Comparison of ENCODE assay signal across 17 cellular contexts in the genomic region with DNA sequence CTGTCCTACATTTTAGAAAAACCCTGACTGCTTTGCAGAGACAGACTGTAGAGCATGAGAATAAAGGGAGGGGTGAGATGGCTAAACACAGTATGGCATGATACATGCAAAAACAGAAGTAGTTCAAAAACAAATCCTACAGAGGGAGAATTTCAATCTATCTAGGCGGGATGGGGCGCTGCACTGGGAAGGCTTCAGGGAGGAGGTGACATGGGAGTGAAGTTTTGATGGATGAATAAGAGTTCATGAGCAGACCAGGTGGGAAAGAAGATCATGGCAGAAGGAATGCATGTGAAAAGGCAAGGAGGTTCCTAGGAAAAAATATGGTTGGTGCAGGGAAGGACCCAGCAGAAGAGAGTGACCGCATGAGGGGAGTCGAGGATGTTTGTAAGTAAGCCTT.
"Had no signal": no experiment of that assay in that cellular context is flagged by ENCODE, and none has a peak within 500 bp of the region (broad histone marks: within the 10 kb centered on the region; RNA-seq: fewer than 3 reads in every experiment).

No MANE protein-coding gene starts in this region.

- FAIRE-seq: TTC549 had no signal

- H3K4me3 ChIP-seq: body of pancreas, prostate gland, right atrium auricular region, thyroid gland had no signal

- H3K4me1 ChIP-seq: body of pancreas, prostate gland, right atrium auricular region, thyroid gland had no signal

- ATAC-seq: activated CD8-positive, alpha-beta memory T cell treated with anti-CD3 and anti-CD28 coated beads, Interleukin-2, amount 10 ng/mL, durations not matched to agents 7 days and 5 days; body of pancreas; effector memory CD8-positive, alpha-beta T cell; WTC11 had no signal

- H3K27ac ChIP-seq: body of pancreas, prostate gland, right atrium auricular region, thyroid gland had no signal

- H3K27me3 ChIP-seq: body of pancreas, thyroid gland had no signal

- H3K27me3 Mint-ChIP-seq: activated CD4-positive, alpha-beta memory T cell treated with anti-CD3 and anti-CD28 coated beads, Interleukin-2, amount 10 ng/mL, durations not matched to agents 7 days and 5 days; activated CD8-positive, alpha-beta memory T cell treated with anti-CD3 and anti-CD28 coated beads, Interleukin-2, amount 10 ng/mL, durations not matched to agents 7 days and 5 days; effector memory CD8-positive, alpha-beta T cell had no signal

- H3K4me1 Mint-ChIP-seq: memory B cell had no signal

- H3K36me3 ChIP-seq: prostate gland, right atrium auricular region, thyroid gland had no signal

- H3K36me3 Mint-ChIP-seq: activated CD8-positive, alpha-beta memory T cell treated with anti-CD3 and anti-CD28 coated beads, Interleukin-2, amount 10 ng/mL, durations not matched to agents 7 days and 5 days; memory B cell; WTC11 had no signal

- H3K9me3 ChIP-seq: body of pancreas, prostate gland, right atrium auricular region, thyroid gland had no signal

- H3K27ac Mint-ChIP-seq: activated CD4-positive, alpha-beta memory T cell treated with anti-CD3 and anti-CD28 coated beads, Interleukin-2, amount 10 ng/mL, durations not matched to agents 7 days and 5 days; activated CD8-positive, alpha-beta memory T cell treated with anti-CD3 and anti-CD28 coated beads, Interleukin-2, amount 10 ng/mL, durations not matched to agents 7 days and 5 days; activated naive CD8-positive, alpha-beta T cell treated with anti-CD3 and anti-CD28 coated beads, Interleukin-2, amount 10 ng/mL, durations not matched to agents 7 days and 5 days; activated T-helper 2 cell treated with anti-CD3 and anti-CD28 coated beads, Interferon-gamma antibody, Interleukin-2, Interleukin-4, amounts not matched to agents 10 μg/mL and 5 μg/mL and 100 μg/mL, durations not matched to agents 14 hours and 24 hours and 36 hours; memory B cell; T-helper 1 cell treated with Interleukin-12 subunit alpha and Interleukin-12 subunit beta and Interleukin-4 antibody, amounts not matched to agents 30 μg/mL and 1 μg/mL, for 36 hours; WTC11 had no signal

- H3K4me3 Mint-ChIP-seq: activated CD4-positive, alpha-beta memory T cell treated with anti-CD3 and anti-CD28 coated beads, Interleukin-2, amount 10 ng/mL, durations not matched to agents 7 days and 5 days; activated CD8-positive, alpha-beta memory T cell treated with anti-CD3 and anti-CD28 coated beads, Interleukin-2, amount 10 ng/mL, durations not matched to agents 7 days and 5 days; activated naive CD8-positive, alpha-beta T cell treated with anti-CD3 and anti-CD28 coated beads, Interleukin-2, amount 10 ng/mL, durations not matched to agents 7 days and 5 days; memory B cell; T-helper 1 cell treated with Interleukin-12 subunit alpha and Interleukin-12 subunit beta and Interleukin-4 antibody, amounts not matched to agents 30 μg/mL and 1 μg/mL, for 36 hours; WTC11 had no signal

- H3K9me3 Mint-ChIP-seq: activated CD4-positive, alpha-beta memory T cell treated with anti-CD3 and anti-CD28 coated beads, Interleukin-2, amount 10 ng/mL, durations not matched to agents 7 days and 5 days; activated naive CD8-positive, alpha-beta T cell treated with anti-CD3 and anti-CD28 coated beads, Interleukin-2, amount 10 ng/mL, durations not matched to agents 7 days and 5 days; activated T-helper 2 cell treated with anti-CD3 and anti-CD28 coated beads, Interferon-gamma antibody, Interleukin-2, Interleukin-4, amounts not matched to agents 10 μg/mL and 5 μg/mL and 100 μg/mL, durations not matched to agents 14 hours and 24 hours and 36 hours; effector memory CD8-positive, alpha-beta T cell; memory B cell; T-helper 1 cell treated with Interleukin-12 subunit alpha and Interleukin-12 subunit beta and Interleukin-4 antibody, amounts not matched to agents 30 μg/mL and 1 μg/mL, for 36 hours; WTC11 had no signal

- DNase-seq: activated CD4-positive, alpha-beta memory T cell treated with anti-CD3 and anti-CD28 coated beads, Interleukin-2, amount 10 ng/mL, durations not matched to agents 7 days and 5 days; activated CD4-positive, alpha-beta T cell treated with anti-CD3 and anti-CD28 coated beads for 4 hours; activated CD8-positive, alpha-beta memory T cell treated with anti-CD3 and anti-CD28 coated beads, Interleukin-2, amount 10 ng/mL, durations not matched to agents 7 days and 5 days; activated naive CD8-positive, alpha-beta T cell treated with anti-CD3 and anti-CD28 coated beads, Interleukin-2, amount 10 ng/mL, durations not matched to agents 7 days and 5 days; amygdala; body of pancreas; effector memory CD8-positive, alpha-beta T cell; stimulated activated CD4-positive, alpha-beta T cell treated with anti-CD3 and anti-CD28 coated beads, Interleukin-2, amount 100 ng/mL, for 24 hours; stimulated activated naive CD4-positive, alpha-beta T cell treated with Interleukin-2 at 50 U/mL for 16 hours; thyroid gland had no signal
